In genomic region chr19:39846678-39847486, GRCh38 we compare ENCODE assay signal across 8 cellular contexts. TPM values are rescaled to one million over a fixed set of nuclear protein-coding genes. Genes with fewer than 3 reads are reported as not detected.
A peak's percentile ranks its signal among the peaks of the same experiment; 100 is the strongest.
DNase-seq lines count a peak whose midpoint lies in the region; ATAC-seq and TF ChIP-seq lines count a peak whose summit lies in the region.

No MANE protein-coding gene starts in this region.

- H3K4me1 Mint-ChIP-seq in brain = peaks cover 52% of the 10 kb centered on the region

- H3K9me3 Mint-ChIP-seq in brain = peaks cover 0 to 3% (median 0%) of the 10 kb centered on the region in 5 experiments

- intact Hi-C loops in lower leg skin (cut with DNase I; ENCODE audit: low total_unique reads) = loop anchor here (5.0 kb wide), 1 partner anchor 55 kb away; no protein-coding TSS in a partner anchor

- H3K4me3 ChIP-seq in lower leg skin (ENCODE audit: low read depth, poor library complexity, severe bottlenecking) = peak overlapping the region; percentile 80
- peak overlapping the region; percentile 74 for H3K4me3 ChIP-seq in urinary bladder (ENCODE audit: low read depth, low read length)

- peak overlapping the region; percentile 73 for H3K27ac ChIP-seq in 22Rv1
- H3K27ac ChIP-seq in urinary bladder (ENCODE audit: low read depth) = peak overlapping the region; percentile 72

- no peaks in the 10 kb centered on the region for H3K36me3 ChIP-seq in urinary bladder (ENCODE audit: insufficient read depth)

- peak overlapping the region; percentile 90 to 98 (median 97) for H3K4me3 Mint-ChIP-seq in brain

- TF ChIP-seq CTCF in 22Rv1 (IDR thresholded peaks at IDR 0.05) = no peak
- no peak for TF ChIP-seq CTCF in brain (conservative IDR thresholded peaks at IDR 0.05)
- no peak for TF ChIP-seq CTCF in lower leg skin (IDR thresholded peaks at IDR 0.05)

- H3K4me1 ChIP-seq in urinary bladder (ENCODE audit: insufficient read depth) = no peaks in the 10 kb centered on the region

- H3K27ac Mint-ChIP-seq in brain = peak overlapping the region; percentile 90 to 99 (median 98)

- no peak for TF ChIP-seq POLR2A in lower leg skin (IDR thresholded peaks at IDR 0.05)

- DNase-seq in lower leg skin (ENCODE audit: low spot score in 2 of 2) (no peak), NCI-H2029 (lab: John Stamatoyannopoulos, UW) (no peak), NCI-H1930 (lab: John Stamatoyannopoulos, UW) (no peak)

- ATAC-seq in HG03135 (IDR thresholded peaks at IDR 0.05; ENCODE audit: unreplicated experiment) (peak; percentile 10), HG03432 (IDR thresholded peaks at IDR 0.05; ENCODE audit: unreplicated experiment) (no peak)

- H3K27me3 Mint-ChIP-seq in brain = peaks cover 18% of the 10 kb centered on the region

- 35 to 40% methylated on average over 12 of the region's 12 CpGs for WGBS in lower leg skin, 2 donors
- WGBS in urinary bladder = 42% methylated on average over 12 of the region's 12 CpGs

- H3K36me3 Mint-ChIP-seq in brain = no peaks in the 10 kb centered on the region

RNA-seq across cellular contexts. Expression of gene FBL, which starts 0.7 kb away (rescaled TPM):
- 290 TPM for polyA plus RNA-seq in brain (ENCODE audit: insufficient read depth, low read depth, low replicate concordance)
- 100 to 1,000 TPM; 167 to 224 (median 174) TPM for total RNA-seq in lower leg skin
- 146 TPM for total RNA-seq in urinary bladder
- polyA plus RNA-seq in urinary bladder = 281 TPM

RNA-seq across cellular contexts. Expression of gene DYRK1B, which starts 12.9 kb away (rescaled TPM):
- polyA plus RNA-seq in brain (ENCODE audit: insufficient read depth, low read depth, low replicate concordance) (51.3 TPM), urinary bladder (17.2 TPM)
- total RNA-seq in lower leg skin (10 to 100 TPM; 14.8 to 29.0 (median 19.7) TPM), urinary bladder (12.6 TPM)
